ENCODE assay signal across 1 cellular context in the genomic region with DNA sequence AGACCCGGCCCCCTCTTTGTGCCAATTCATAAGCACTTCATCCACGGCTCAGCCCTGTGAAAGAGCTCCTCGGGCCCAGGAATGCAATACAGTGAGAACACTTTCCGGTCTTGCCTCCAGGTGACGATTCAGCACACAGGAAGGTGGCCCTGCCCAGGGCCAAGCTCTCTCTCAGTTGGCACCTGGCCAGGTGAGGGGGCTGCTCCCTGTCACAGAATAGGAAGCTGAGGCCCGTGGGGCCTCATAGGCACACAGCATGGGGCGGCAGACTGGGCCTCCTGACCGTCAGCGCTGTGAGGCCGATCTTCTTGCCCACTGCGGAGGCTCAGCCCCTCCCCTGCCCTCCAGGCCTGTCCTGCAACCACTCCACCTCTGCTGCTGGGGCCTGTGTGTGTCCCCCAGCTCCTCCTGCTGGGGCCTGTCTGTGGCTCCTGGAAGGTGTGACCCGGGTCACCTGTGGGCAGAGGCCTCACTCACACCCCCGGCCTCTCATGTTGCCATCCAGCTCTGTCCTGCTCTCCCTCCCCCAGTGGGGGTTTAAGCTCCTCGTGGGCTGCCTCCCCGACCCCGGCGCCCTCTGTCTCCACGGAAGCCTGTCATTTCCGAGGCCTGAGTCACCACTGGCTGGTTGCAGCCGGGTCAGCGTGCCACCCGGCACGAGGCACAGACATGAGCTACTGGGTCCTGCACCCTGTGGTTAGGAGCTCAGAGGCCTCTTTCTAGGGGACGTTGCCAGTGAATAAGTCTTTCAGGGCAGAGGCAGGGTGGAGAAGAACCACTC.
TF ChIP-seq lines count a peak whose summit lies in the region.

No MANE protein-coding gene starts in this region.

TF ChIP-seq in HepG2, 621 proteins besides CTCF, POLR2A, EP300 and RAD21 (continued from another document and continues in another):
- TF ChIP-seq SP1 (IDR thresholded peaks at IDR 0.05) (no peak), SP1 (CRISPR knock-in tag; IDR thresholded peaks at IDR 0.05) (no peak), ZBTB26 (CRISPR knock-in tag; IDR thresholded peaks at IDR 0.05; ENCODE audit: borderline replicate concordance) (peak; percentile 19; the same call in 1 of the 2 replicates), MIXL1 (CRISPR knock-in tag; IDR thresholded peaks at IDR 0.05) (no peak), ZNF251 (CRISPR knock-in tag; IDR thresholded peaks at IDR 0.05) (no peak), NFIB (CRISPR knock-in tag; IDR thresholded peaks at IDR 0.05; ENCODE audit: borderline replicate concordance) (peak; percentile 77; the same call in 1 of the 2 replicates), ZFP90 (CRISPR knock-in tag; IDR thresholded peaks at IDR 0.05; ENCODE audit: borderline replicate concordance) (0 out of 2 replicates have a peak, but pooled peaks have one; percentile 32), IRF9 (CRISPR knock-in tag; IDR thresholded peaks at IDR 0.05; ENCODE audit: borderline replicate concordance) (peak; percentile 51; the same call in 1 of the 2 replicates), FOXA1 (IDR thresholded peaks at IDR 0.05) (no peak), FOXA1 (CRISPR knock-in tag; IDR thresholded peaks at IDR 0.05) (no peak), SP2 (CRISPR knock-in tag; IDR thresholded peaks at IDR 0.05) (no peak), MED1 (CRISPR knock-in tag; IDR thresholded peaks at IDR 0.05) (0 out of 2 replicates have a peak, but pooled peaks have one; percentile 49), SMAD1 (CRISPR knock-in tag; IDR thresholded peaks at IDR 0.05; ENCODE audit: borderline replicate concordance, low read depth) (peak; percentile 62; the same call in 1 of the 2 replicates), BHLHE40 (IDR thresholded peaks at IDR 0.05; ENCODE audit: low read length) (peak; percentile 87), ZC3H13 (CRISPR knock-in tag; IDR thresholded peaks at IDR 0.05) (peak; percentile 20; the same call in 1 of the 2 replicates), RFXAP (CRISPR knock-in tag; IDR thresholded peaks at IDR 0.05; ENCODE audit: borderline replicate concordance) (no peak), ZNF296 (CRISPR knock-in tag; conservative IDR thresholded peaks at IDR 0.05) (peak; percentile 53; the same call in 1 of the 2 replicates), ZFP37 (CRISPR knock-in tag; IDR thresholded peaks at IDR 0.05; ENCODE audit: borderline replicate concordance) (no peak), PPARG (CRISPR knock-in tag; conservative IDR thresholded peaks at IDR 0.05) (0 out of 2 replicates have a peak, but pooled peaks have one; percentile 25), ZSCAN30 (CRISPR knock-in tag; IDR thresholded peaks at IDR 0.05) (no peak), HDAC2 (CRISPR knock-in tag; IDR thresholded peaks at IDR 0.05) (peak; percentile 41), ZNF644 (CRISPR knock-in tag; IDR thresholded peaks at IDR 0.05; ENCODE audit: low read depth) (no peak), GATAD1 (CRISPR knock-in tag; IDR thresholded peaks at IDR 0.05) (peak; percentile 39; the same call in 1 of the 2 replicates), SIN3B (IDR thresholded peaks at IDR 0.05; ENCODE audit: low read length) (no peak), ZBTB33 (CRISPR knock-in tag; IDR thresholded peaks at IDR 0.05) (peak; percentile 18; the same call in 1 of the 2 replicates), MIER3 (CRISPR knock-in tag; IDR thresholded peaks at IDR 0.05; ENCODE audit: borderline replicate concordance) (0 out of 2 replicates have a peak, but pooled peaks have one; percentile 56), SRF (IDR thresholded peaks at IDR 0.05; ENCODE audit: low read depth, low read length) (no peak), ATF2 (CRISPR knock-in tag; IDR thresholded peaks at IDR 0.05) (no peak), KLF6 (CRISPR knock-in tag; IDR thresholded peaks at IDR 0.05) (no peak), STAG1 (CRISPR knock-in tag; IDR thresholded peaks at IDR 0.05) (no peak), ZNF225 (CRISPR knock-in tag; IDR thresholded peaks at IDR 0.05) (peak; percentile 71; the same call in 1 of the 2 replicates), ETV5 (CRISPR knock-in tag; IDR thresholded peaks at IDR 0.05; ENCODE audit: borderline replicate concordance) (peak; percentile 65; the same call in 1 of the 2 replicates), TGIF2 (CRISPR knock-in tag; IDR thresholded peaks at IDR 0.05) (peak; percentile 52; the same call in 1 of the 2 replicates), DRAP1 (CRISPR knock-in tag; IDR thresholded peaks at IDR 0.05) (no peak), GPBP1L1 (CRISPR knock-in tag; IDR thresholded peaks at IDR 0.05) (no peak), ZNF430 (CRISPR knock-in tag; IDR thresholded peaks at IDR 0.05) (peak; percentile 66; the same call in 1 of the 2 replicates), BORCS8-MEF2B (CRISPR knock-in tag; IDR thresholded peaks at IDR 0.05) (no peak; the same call in 1 of the 2 replicates), RFX1 (IDR thresholded peaks at IDR 0.05) (no peak; the same call in 1 of the 2 replicates), ZBTB7A (CRISPR knock-in tag; IDR thresholded peaks at IDR 0.05) (peak; percentile 61; the same call in 1 of the 2 replicates), RCOR2 (CRISPR knock-in tag; IDR thresholded peaks at IDR 0.05) (no peak), FOXK2 (IDR thresholded peaks at IDR 0.05) (no peak), ZNF274 (CRISPR knock-in tag; IDR thresholded peaks at IDR 0.05) (peak; percentile 78), MTA3 (CRISPR knock-in tag; IDR thresholded peaks at IDR 0.05) (no peak), ZSCAN25 (CRISPR knock-in tag; IDR thresholded peaks at IDR 0.05) (peak; percentile 79; the same call in 1 of the 2 replicates), ZNF761 (CRISPR knock-in tag; conservative IDR thresholded peaks at IDR 0.05) (no peak)
- TF ChIP-seq, protein P1, sequence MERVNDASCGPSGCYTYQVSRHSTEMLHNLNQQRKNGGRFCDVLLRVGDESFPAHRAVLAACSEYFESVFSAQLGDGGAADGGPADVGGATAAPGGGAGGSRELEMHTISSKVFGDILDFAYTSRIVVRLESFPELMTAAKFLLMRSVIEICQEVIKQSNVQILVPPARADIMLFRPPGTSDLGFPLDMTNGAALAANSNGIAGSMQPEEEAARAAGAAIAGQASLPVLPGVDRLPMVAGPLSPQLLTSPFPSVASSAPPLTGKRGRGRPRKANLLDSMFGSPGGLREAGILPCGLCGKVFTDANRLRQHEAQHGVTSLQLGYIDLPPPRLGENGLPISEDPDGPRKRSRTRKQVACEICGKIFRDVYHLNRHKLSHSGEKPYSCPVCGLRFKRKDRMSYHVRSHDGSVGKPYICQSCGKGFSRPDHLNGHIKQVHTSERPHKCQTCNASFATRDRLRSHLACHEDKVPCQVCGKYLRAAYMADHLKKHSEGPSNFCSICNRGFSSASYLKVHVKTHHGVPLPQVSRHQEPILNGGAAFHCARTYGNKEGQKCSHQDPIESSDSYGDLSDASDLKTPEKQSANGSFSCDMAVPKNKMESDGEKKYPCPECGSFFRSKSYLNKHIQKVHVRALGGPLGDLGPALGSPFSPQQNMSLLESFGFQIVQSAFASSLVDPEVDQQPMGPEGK (CRISPR knock-in tag; IDR thresholded peaks at IDR 0.05) = peak; percentile 60
- TF ChIP-seq, protein P2, sequence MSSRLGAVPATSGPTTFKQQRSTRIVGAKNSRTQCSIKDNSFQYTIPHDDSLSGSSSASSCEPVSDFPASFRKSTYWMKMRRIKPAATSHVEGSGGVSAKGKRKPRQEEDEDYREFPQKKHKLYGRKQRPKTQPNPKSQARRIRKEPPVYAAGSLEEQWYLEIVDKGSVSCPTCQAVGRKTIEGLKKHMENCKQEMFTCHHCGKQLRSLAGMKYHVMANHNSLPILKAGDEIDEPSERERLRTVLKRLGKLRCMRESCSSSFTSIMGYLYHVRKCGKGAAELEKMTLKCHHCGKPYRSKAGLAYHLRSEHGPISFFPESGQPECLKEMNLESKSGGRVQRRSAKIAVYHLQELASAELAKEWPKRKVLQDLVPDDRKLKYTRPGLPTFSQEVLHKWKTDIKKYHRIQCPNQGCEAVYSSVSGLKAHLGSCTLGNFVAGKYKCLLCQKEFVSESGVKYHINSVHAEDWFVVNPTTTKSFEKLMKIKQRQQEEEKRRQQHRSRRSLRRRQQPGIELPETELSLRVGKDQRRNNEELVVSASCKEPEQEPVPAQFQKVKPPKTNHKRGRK (CRISPR knock-in tag; IDR thresholded peaks at IDR 0.05) = no peak
- TF ChIP-seq, protein P3, sequence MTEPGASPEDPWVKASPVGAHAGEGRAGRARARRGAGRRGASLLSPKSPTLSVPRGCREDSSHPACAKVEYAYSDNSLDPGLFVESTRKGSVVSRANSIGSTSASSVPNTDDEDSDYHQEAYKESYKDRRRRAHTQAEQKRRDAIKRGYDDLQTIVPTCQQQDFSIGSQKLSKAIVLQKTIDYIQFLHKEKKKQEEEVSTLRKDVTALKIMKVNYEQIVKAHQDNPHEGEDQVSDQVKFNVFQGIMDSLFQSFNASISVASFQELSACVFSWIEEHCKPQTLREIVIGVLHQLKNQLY (CRISPR knock-in tag; IDR thresholded peaks at IDR 0.05) = peak; percentile 7; the same call in 1 of the 2 replicates
- TF ChIP-seq, protein P4, sequence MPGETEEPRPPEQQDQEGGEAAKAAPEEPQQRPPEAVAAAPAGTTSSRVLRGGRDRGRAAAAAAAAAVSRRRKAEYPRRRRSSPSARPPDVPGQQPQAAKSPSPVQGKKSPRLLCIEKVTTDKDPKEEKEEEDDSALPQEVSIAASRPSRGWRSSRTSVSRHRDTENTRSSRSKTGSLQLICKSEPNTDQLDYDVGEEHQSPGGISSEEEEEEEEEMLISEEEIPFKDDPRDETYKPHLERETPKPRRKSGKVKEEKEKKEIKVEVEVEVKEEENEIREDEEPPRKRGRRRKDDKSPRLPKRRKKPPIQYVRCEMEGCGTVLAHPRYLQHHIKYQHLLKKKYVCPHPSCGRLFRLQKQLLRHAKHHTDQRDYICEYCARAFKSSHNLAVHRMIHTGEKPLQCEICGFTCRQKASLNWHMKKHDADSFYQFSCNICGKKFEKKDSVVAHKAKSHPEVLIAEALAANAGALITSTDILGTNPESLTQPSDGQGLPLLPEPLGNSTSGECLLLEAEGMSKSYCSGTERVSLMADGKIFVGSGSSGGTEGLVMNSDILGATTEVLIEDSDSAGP (CRISPR knock-in tag; IDR thresholded peaks at IDR 0.05; ENCODE audit: borderline replicate concordance) = no peak; the same call in 1 of the 2 replicates
- TF ChIP-seq, protein P5, sequence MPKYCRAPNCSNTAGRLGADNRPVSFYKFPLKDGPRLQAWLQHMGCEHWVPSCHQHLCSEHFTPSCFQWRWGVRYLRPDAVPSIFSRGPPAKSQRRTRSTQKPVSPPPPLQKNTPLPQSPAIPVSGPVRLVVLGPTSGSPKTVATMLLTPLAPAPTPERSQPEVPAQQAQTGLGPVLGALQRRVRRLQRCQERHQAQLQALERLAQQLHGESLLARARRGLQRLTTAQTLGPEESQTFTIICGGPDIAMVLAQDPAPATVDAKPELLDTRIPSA (CRISPR knock-in tag; IDR thresholded peaks at IDR 0.05; ENCODE audit: borderline replicate concordance) = no peak
